In genomic region chr5:157273131-157273556, GRCh38 we compare ENCODE assay signal across 7 cellular contexts.
A peak's percentile ranks its signal among the peaks of the same experiment; 100 is the strongest.
DNase-seq lines count a peak whose midpoint lies in the region; ATAC-seq and TF ChIP-seq lines count a peak whose summit lies in the region.

No MANE protein-coding gene starts in this region.

- no peak for TF ChIP-seq CTCF in coronary artery (IDR thresholded peaks at IDR 0.05)

- peak overlapping the region; percentile 63 for H3K4me3 Mint-ChIP-seq in memory B cell

- peaks cover 23% of the 10 kb centered on the region for H3K36me3 Mint-ChIP-seq in memory B cell

- no peaks in the 10 kb centered on the region for H3K27me3 Mint-ChIP-seq in memory B cell

- ATAC-seq in GM18909 (IDR thresholded peaks at IDR 0.05; ENCODE audit: poor library complexity, unreplicated experiment) (peak; percentile 58), HG02623 (IDR thresholded peaks at IDR 0.05; ENCODE audit: unreplicated experiment) (peak; percentile 34), memory B cell (ENCODE audit: low read depth) (no peak)

- no peak overlapping the region for H3K4me3 ChIP-seq in coronary artery

- H3K27ac ChIP-seq in coronary artery = no peak overlapping the region

- H3K27ac Mint-ChIP-seq in memory B cell = peak overlapping the region; percentile 98

- no peaks in the 10 kb centered on the region for H3K9me3 Mint-ChIP-seq in memory B cell

- peaks cover 64% of the 10 kb centered on the region for H3K4me1 Mint-ChIP-seq in memory B cell

- peak; percentile 66 for DNase-seq in NK-92 treated with Interleukin-12 subunit alpha and Interleukin-12 subunit beta, amount 100 ng/mL, for 24 hours (lab: John Stamatoyannopoulos, UW)
- DNase-seq in memory B cell (ENCODE audit: low spot score in 2 of 2) (no peak), NCI-H345 treated with DMSO at 0.1 percent for 48 hours (lab: John Stamatoyannopoulos, UW; ENCODE audit: unreplicated experiment) (no peak), NCI-H2196 treated with DMSO at 0.1 percent for 48 hours (lab: John Stamatoyannopoulos, UW; ENCODE audit: unreplicated experiment) (no peak), coronary artery (ENCODE audit: low spot score) (no peak)
